In genomic region chr3:61580982-61581654, GRCh38 we compare ENCODE assay signal across 17 cellular contexts.
"Had no signal": no experiment of that assay in that cellular context is flagged by ENCODE, and none has a peak within 500 bp of the region (broad histone marks: within the 10 kb centered on the region; RNA-seq: fewer than 3 reads in every experiment).

No MANE protein-coding gene starts in this region.

- H3K9me3 ChIP-seq: gastroesophageal sphincter, upper lobe of left lung had no signal

- H3K4me1 Mint-ChIP-seq: activated naive CD4-positive, alpha-beta T cell treated with anti-CD3 and anti-CD28 coated beads, Interleukin-2, amount 50 U/mL, for 24 hours; naive B cell had no signal

- H3K4me3 ChIP-seq: gastroesophageal sphincter, upper lobe of left lung had no signal

- H3K4me3 Mint-ChIP-seq: activated CD4-positive, alpha-beta memory T cell treated with anti-CD3 and anti-CD28 coated beads for 36 hours; activated naive CD4-positive, alpha-beta T cell treated with anti-CD3 and anti-CD28 coated beads, Interleukin-2, amount 50 U/mL, for 24 hours; activated T-cell treated with anti-CD3 and anti-CD28 coated beads, Interleukin-2, amount 50 U/mL, for 24 hours; naive B cell had no signal

- H3K27ac ChIP-seq: gastroesophageal sphincter, upper lobe of left lung had no signal

- H3K27me3 ChIP-seq: gastroesophageal sphincter, upper lobe of left lung had no signal

- H3K9me3 Mint-ChIP-seq: activated CD4-positive, alpha-beta memory T cell treated with anti-CD3 and anti-CD28 coated beads for 36 hours; activated naive CD4-positive, alpha-beta T cell treated with anti-CD3 and anti-CD28 coated beads, Interleukin-2, amount 50 U/mL, for 24 hours; activated T-cell treated with anti-CD3 and anti-CD28 coated beads, Interleukin-2, amount 50 U/mL, for 24 hours had no signal

- H3K27ac Mint-ChIP-seq: activated CD4-positive, alpha-beta memory T cell treated with anti-CD3 and anti-CD28 coated beads for 36 hours; activated naive CD4-positive, alpha-beta T cell treated with anti-CD3 and anti-CD28 coated beads, Interleukin-2, amount 50 U/mL, for 24 hours; activated T-cell treated with anti-CD3 and anti-CD28 coated beads, Interleukin-2, amount 50 U/mL, for 24 hours had no signal

- H3K27me3 Mint-ChIP-seq: activated CD4-positive, alpha-beta memory T cell treated with anti-CD3 and anti-CD28 coated beads for 36 hours; naive B cell had no signal

- H3K36me3 ChIP-seq: gastroesophageal sphincter, upper lobe of left lung had no signal

- ATAC-seq: gastroesophageal sphincter; left lobe of liver; right cardiac atrium; stimulated activated naive CD8-positive, alpha-beta T cell treated with anti-CD3 and anti-CD28 coated beads, Interleukin-15, Interleukin-2, amounts not matched to agents 100 U/mL and 50 U/mL, for 24 hours had no signal

- H3K36me3 Mint-ChIP-seq: activated CD4-positive, alpha-beta memory T cell treated with anti-CD3 and anti-CD28 coated beads for 36 hours; activated naive CD4-positive, alpha-beta T cell treated with anti-CD3 and anti-CD28 coated beads, Interleukin-2, amount 50 U/mL, for 24 hours; naive B cell had no signal

- DNase-seq: activated CD4-positive, alpha-beta memory T cell treated with anti-CD3 and anti-CD28 coated beads for 36 hours; activated effector memory CD4-positive, alpha-beta T cell treated with Interleukin-2 at 50 U/mL for 16 hours; activated T-cell treated with anti-CD3 and anti-CD28 coated beads, Interleukin-2, amount 50 U/mL, for 24 hours; amniotic stem cell; erythroblast; mammary epithelial cell; naive B cell; nucleus accumbens; right cardiac atrium; small intestine; stimulated activated naive CD8-positive, alpha-beta T cell treated with anti-CD3 and anti-CD28 coated beads, Interleukin-15, Interleukin-2, amounts not matched to agents 100 U/mL and 50 U/mL, for 24 hours; T-helper 1 cell; T1000; upper lobe of left lung had no signal
